ENCODE assay signal across 4 cellular contexts in the genomic region with DNA sequence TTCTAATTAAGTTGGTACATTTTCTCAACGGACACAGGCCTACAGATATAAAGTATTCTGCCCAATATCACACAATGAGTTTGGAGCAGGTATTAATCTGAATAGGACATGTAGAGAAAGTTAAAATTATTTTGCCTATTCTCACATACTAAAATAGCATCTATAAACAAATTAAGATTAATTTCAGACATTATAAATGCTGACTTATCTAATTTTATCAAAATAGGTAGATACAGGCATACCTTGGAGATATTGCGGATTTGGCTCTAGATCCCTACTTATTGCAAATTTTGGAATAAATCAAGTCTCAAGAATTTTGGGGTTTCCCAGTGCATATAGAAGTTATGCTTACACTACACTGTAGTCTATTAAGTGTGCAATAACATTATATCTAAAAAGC.
A peak's percentile ranks its signal among the peaks of the same experiment; 100 is the strongest.
TF ChIP-seq lines count a peak whose summit lies in the region.

No MANE protein-coding gene starts in this region.

TF ChIP-seq in HepG2, 621 proteins besides CTCF, POLR2A, EP300 and RAD21:
- TF ChIP-seq GFI1 (CRISPR knock-in tag; IDR thresholded peaks at IDR 0.05; ENCODE audit: borderline replicate concordance) (no peak), MAFK (conservative IDR thresholded peaks at IDR 0.05 in 1 of 2, IDR thresholded peaks at IDR 0.05 in 1 of 2; ENCODE audit: low read length in 2 of 2) (peak; percentile 32 to 74; a peak in 3 of 4 replicates), MAFF (IDR thresholded peaks at IDR 0.05; ENCODE audit: low read depth, low read length) (peak; percentile 60; the same call in 1 of the 2 replicates)
TF ChIP-seq in HepG2: peak in this region for 2.

TF ChIP-seq in A549, 52 proteins besides CTCF, POLR2A, EP300 and RAD21:
- TF ChIP-seq JUNB (IDR thresholded peaks at IDR 0.05) = no peak
- TF ChIP-seq MAFK (IDR thresholded peaks at IDR 0.05; ENCODE audit: partially characterized antibody) = peak; percentile 74
- TF ChIP-seq CEBPB (IDR thresholded peaks at IDR 0.05) = no peak

TF ChIP-seq in IMR-90, 13 proteins besides CTCF, POLR2A, EP300 and RAD21:
- TF ChIP-seq ELK1 (IDR thresholded peaks at IDR 0.05; ENCODE audit: borderline replicate concordance, low read depth, low read length) = no peak
- TF ChIP-seq MAFK (IDR thresholded peaks at IDR 0.05; ENCODE audit: low read depth, low read length) = peak; percentile 28; the same call in 1 of the 2 replicates
- TF ChIP-seq MAZ (IDR thresholded peaks at IDR 0.05; ENCODE audit: borderline replicate concordance, low read depth, low read length) = no peak
TF ChIP-seq in IMR-90: peak in this region for 1.

TF ChIP-seq in K562, 482 proteins besides CTCF, POLR2A, EP300 and RAD21:
- no peak for TF ChIP-seq KLF13 (tag; IDR thresholded peaks at IDR 0.05; ENCODE audit: borderline replicate concordance, low read depth)
- no peak for TF ChIP-seq ZNF445 (CRISPR knock-in tag; IDR thresholded peaks at IDR 0.05; ENCODE audit: low read depth)
- TF ChIP-seq ZNF316 (IDR thresholded peaks at IDR 0.05) = peak; percentile 58
- TF ChIP-seq, protein P1, sequence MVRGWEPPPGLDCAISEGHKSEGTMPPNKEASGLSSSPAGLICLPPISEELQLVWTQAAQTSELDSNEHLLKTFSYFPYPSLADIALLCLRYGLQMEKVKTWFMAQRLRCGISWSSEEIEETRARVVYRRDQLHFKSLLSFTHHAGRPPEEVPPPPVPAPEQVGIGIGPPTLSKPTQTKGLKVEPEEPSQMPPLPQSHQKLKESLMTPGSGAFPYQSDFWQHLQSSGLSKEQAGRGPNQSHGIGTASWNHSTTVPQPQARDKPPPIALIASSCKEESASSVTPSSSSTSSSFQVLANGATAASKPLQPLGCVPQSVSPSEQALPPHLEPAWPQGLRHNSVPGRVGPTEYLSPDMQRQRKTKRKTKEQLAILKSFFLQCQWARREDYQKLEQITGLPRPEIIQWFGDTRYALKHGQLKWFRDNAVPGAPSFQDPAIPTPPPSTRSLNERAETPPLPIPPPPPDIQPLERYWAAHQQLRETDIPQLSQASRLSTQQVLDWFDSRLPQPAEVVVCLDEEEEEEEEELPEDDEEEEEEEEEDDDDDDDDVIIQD (CRISPR knock-in tag; IDR thresholded peaks at IDR 0.05) = no peak
- TF ChIP-seq MCM5 (IDR thresholded peaks at IDR 0.05; ENCODE audit: low read depth) = no peak
- 0 out of 2 replicates have a peak, but pooled peaks have one; percentile 32 for TF ChIP-seq C11orf30 (IDR thresholded peaks at IDR 0.05; ENCODE audit: low read depth)
